ENCODE assay signal across 8 cellular contexts in the genomic region with DNA sequence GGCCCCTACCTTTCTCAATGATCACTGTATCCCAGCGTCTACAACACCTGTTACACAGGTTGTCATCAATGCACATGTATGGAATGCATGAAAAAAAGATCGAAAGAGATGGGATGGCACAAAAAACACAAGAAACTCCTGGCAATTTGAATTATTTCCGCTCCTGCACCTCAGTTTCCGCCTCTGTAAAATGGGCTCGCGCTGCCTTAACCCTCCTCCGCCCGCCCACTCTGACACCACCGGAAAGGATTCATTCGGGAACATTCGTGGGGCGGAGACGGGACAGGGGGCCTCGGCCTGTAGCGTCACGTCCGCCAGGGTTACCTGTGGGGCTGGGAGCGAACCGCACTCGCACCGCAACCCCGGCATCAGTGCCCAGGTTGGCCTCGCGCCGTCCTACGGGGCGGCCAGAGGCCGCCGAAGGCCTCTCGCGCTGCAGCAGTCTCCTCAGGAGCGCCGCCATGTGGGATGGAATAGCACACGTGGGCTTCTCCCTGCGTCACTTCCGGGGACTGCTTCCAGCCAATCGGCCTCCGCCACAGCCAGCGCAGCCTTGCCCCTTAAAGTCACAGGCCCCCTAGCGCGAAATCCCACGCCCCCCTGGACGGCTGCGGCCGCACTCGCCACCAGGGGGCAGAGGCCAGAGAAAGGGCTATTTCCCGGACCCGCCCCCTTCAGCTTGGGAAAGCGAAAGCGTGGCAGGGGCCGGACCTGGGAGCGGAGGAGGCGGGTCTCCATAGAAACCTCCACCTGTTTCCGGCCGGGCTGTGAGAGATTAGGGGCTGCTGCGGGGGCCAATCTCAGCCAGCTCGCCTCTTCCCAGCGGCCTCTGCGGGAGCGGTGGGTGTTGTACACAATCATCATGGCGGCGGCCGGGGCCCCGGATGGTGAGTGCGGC. TPM values are rescaled to one million over a fixed set of nuclear protein-coding genes. Genes with fewer than 3 reads are reported as not detected.
A peak's percentile ranks its signal among the peaks of the same experiment; 100 is the strongest.
DNase-seq lines count a peak whose midpoint lies in the region; ATAC-seq, FAIRE-seq and TF ChIP-seq lines count a peak whose summit lies in the region.

EARS2 (minus strand) TSS at position 470 of the 898 bp plus-strand sequence; CDS start at position 463, 7 bp downstream.
A gene with protein sequence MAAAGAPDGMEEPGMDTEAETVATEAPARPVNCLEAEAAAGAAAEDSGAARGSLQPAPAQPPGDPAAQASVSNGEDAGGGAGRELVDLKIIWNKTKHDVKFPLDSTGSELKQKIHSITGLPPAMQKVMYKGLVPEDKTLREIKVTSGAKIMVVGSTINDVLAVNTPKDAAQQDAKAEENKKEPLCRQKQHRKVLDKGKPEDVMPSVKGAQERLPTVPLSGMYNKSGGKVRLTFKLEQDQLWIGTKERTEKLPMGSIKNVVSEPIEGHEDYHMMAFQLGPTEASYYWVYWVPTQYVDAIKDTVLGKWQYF (plus strand): TSS at position 847 of the 898 bp plus-strand sequence. CDS start 16 bp downstream, at position 863.

- peak within 1 kb of the TSS; percentile 85 for H3K4me3 ChIP-seq in psoas muscle

- H3K9me3 ChIP-seq in psoas muscle = no peaks in the 10 kb centered on the region

- no peaks in the 10 kb centered on the region for H3K27me3 ChIP-seq in psoas muscle (ENCODE audit: insufficient read depth in 3 of 3, low read length in 2 of 3)

- peak within 1 kb of the TSS; percentile 93 for H3K27ac ChIP-seq in psoas muscle

- TF ChIP-seq CTCF in psoas muscle (IDR thresholded peaks at IDR 0.05) = peak; percentile 92

- ATAC-seq in HG02885 (IDR thresholded peaks at IDR 0.05; ENCODE audit: poor library complexity, unreplicated experiment) (peak; percentile 92), left ventricle myocardium superior (peak; percentile 96), psoas muscle (peak; percentile 92 to 96 (median 93))

- peak; percentile 98 for DNase-seq in NCI-H1694 (lab: John Stamatoyannopoulos, UW)
- peak; percentile 64 to 100 (median 96) for DNase-seq in amygdala (lab: John Stamatoyannopoulos, UW)
- peak; percentile 99 for DNase-seq in left ventricle myocardium superior
- peak; percentile 99 for DNase-seq in psoas muscle
- DNase-seq in urothelium cell line (ENCODE audit: low spot score) = peak; percentile 95

- peak within 1 kb of the TSS; percentile 89 for H3K27ac Mint-ChIP-seq in T-helper 1 cell treated with Interleukin-12 subunit alpha and Interleukin-12 subunit beta and Interleukin-4 antibody, amounts not matched to agents 30 μg/mL and 1 μg/mL, for 36 hours

- peaks cover 23% of the 10 kb centered on the region for H3K4me1 Mint-ChIP-seq in T-helper 1 cell treated with Interleukin-12 subunit alpha and Interleukin-12 subunit beta and Interleukin-4 antibody, amounts not matched to agents 30 μg/mL and 1 μg/mL, for 36 hours (ENCODE audit: low read depth)

- H3K4me1 ChIP-seq in psoas muscle = peaks cover 43% of the 10 kb centered on the region

- intact Hi-C loops in left ventricle myocardium superior (cut with micrococcal nuclease) = no loop called here
- intact Hi-C loops in psoas muscle (cut with DNase I) = loop anchor here (1.0 to 10.0 kb wide), 5 partner anchors 39 to 988 kb away; partner anchors contain the start of genes NDUFAB1 (in 2 of the 2), COG7 (in 1 of the 2) and GGA2 (in 1 of the 2)

- peak; percentile 68 for FAIRE-seq in urothelium cell line (lab: Jason Lieb, UNC)

- peaks cover 18 to 61% of the 10 kb centered on the region in 2 donors for H3K36me3 ChIP-seq in psoas muscle (ENCODE audit: insufficient read depth in 1 of 2, low read depth in 1 of 2)

- H3K4me3 Mint-ChIP-seq in T-helper 1 cell treated with Interleukin-12 subunit alpha and Interleukin-12 subunit beta and Interleukin-4 antibody, amounts not matched to agents 30 μg/mL and 1 μg/mL, for 36 hours = peak within 1 kb of the TSS; percentile 91

- no peaks in the 10 kb centered on the region for H3K9me3 Mint-ChIP-seq in T-helper 1 cell treated with Interleukin-12 subunit alpha and Interleukin-12 subunit beta and Interleukin-4 antibody, amounts not matched to agents 30 μg/mL and 1 μg/mL, for 36 hours

- whole genome bisulfite sequencing in psoas muscle, 3 donors = 1 to 2% (median 2%) methylated on average over 53 to 65 of the region's 65 CpGs

- H3K36me3 Mint-ChIP-seq in T-helper 1 cell treated with Interleukin-12 subunit alpha and Interleukin-12 subunit beta and Interleukin-4 antibody, amounts not matched to agents 30 μg/mL and 1 μg/mL, for 36 hours (ENCODE audit: low read depth) = peaks cover 18% of the 10 kb centered on the region

- no peaks in the 10 kb centered on the region for H3K27me3 Mint-ChIP-seq in T-helper 1 cell treated with Interleukin-12 subunit alpha and Interleukin-12 subunit beta and Interleukin-4 antibody, amounts not matched to agents 30 μg/mL and 1 μg/mL, for 36 hours (ENCODE audit: low read depth)

- peak; percentile 71 for TF ChIP-seq POLR2A in GM15510 (IDR thresholded peaks at IDR 0.05; ENCODE audit: borderline replicate concordance, extremely low read depth, insufficient read length)

RNA-seq across cellular contexts. Expression of gene EARS2, which starts in this region (rescaled TPM):
- total RNA-seq in left ventricle myocardium superior = 22.0 TPM
- total RNA-seq in psoas muscle = 10 to 100 TPM; 19.0 to 28.3 (median 20.9) TPM
- polyA plus RNA-seq in psoas muscle = 10 to 100 TPM; 12.1 to 22.5 (median 13.6) TPM

RNA-seq across cellular contexts. Expression of the second gene that starts in this region (rescaled TPM):
- total RNA-seq in left ventricle myocardium superior = 73.8 TPM
- total RNA-seq in psoas muscle = 100 to 1,000 TPM; 108 to 147 (median 122) TPM
- polyA plus RNA-seq in psoas muscle = 100 to 1,000 TPM in 1 of 3 donors, 10 to 100 TPM in 2; 44.8 to 145 (median 48.1) TPM

Comparison
In these comparisons a context has a peak if more than half of its experiments do, and no peak if none do; other contexts are left out.
1. Peak in every context shown above with its lines: DNase-seq, ATAC-seq, H3K4me3 ChIP-seq and H3K27ac ChIP-seq.